Comparison of ENCODE assay signal across 8 cellular contexts in the genomic region with DNA sequence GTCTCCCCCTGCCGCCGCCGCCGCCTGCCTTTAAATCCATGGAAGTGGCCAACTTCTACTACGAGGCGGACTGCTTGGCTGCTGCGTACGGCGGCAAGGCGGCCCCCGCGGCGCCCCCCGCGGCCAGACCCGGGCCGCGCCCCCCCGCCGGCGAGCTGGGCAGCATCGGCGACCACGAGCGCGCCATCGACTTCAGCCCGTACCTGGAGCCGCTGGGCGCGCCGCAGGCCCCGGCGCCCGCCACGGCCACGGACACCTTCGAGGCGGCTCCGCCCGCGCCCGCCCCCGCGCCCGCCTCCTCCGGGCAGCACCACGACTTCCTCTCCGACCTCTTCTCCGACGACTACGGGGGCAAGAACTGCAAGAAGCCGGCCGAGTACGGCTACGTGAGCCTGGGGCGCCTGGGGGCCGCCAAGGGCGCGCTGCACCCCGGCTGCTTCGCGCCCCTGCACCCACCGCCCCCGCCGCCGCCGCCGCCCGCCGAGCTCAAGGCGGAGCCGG. TPM values are rescaled to one million over a fixed set of nuclear protein-coding genes. Genes with fewer than 3 reads are reported as not detected.
A peak's percentile ranks its signal among the peaks of the same experiment; 100 is the strongest.
DNase-seq lines count a peak whose midpoint lies in the region; ATAC-seq and TF ChIP-seq lines count a peak whose summit lies in the region.

No MANE protein-coding gene starts in this region.

- H3K4me1 ChIP-seq in DND-41 (ENCODE audit: insufficient read depth, low read length) (peaks cover 26% of the 10 kb centered on the region), HAP-1 (peaks cover 11% of the 10 kb centered on the region), subcutaneous abdominal adipose tissue (ENCODE audit: control insufficient read depth in 5 of 5, insufficient read depth in 5 of 5, low read length in 5 of 5) (peaks cover 14 to 60% (median 27%) of the 10 kb centered on the region in 5 donors)

- DNase-seq in DND-41 = peak; percentile 72
- peak in 1 of 2 experiments; percentile 56 for DNase-seq in HAP-1 (ENCODE audit: low spot score in 2 of 2)
- peak; percentile 52 for DNase-seq in NCI-H510A treated with DMSO at 0.1 percent for 48 hours (lab: John Stamatoyannopoulos, UW)
- peak; percentile 66 for DNase-seq in activated CD8-positive, alpha-beta memory T cell treated with anti-CD3 and anti-CD28 coated beads, Interleukin-2, amount 50 U/mL, for 4 hours
- DNase-seq in epithelial cell of proximal tubule (ENCODE audit: low read depth) = no peak
- DNase-seq in natural killer cell treated with Interleukin-12 subunit alpha and Interleukin-12 subunit beta and Interleukin-15 and Interleukin-18, amount 100 ng/mL, for 72 hours (ENCODE audit: low spot score) = peak; percentile 87
- no peak for DNase-seq in cerebellar nuclear complex (lab: John Stamatoyannopoulos, UW)

- H3K79me2 ChIP-seq in DND-41 (ENCODE audit: insufficient read depth, low read length) = peaks cover 43% of the 10 kb centered on the region

- no peaks in the 10 kb centered on the region for H3K9me3 Mint-ChIP-seq in natural killer cell treated with Interleukin-12 subunit alpha and Interleukin-12 subunit beta and Interleukin-15 and Interleukin-18, amount 100 ng/mL, for 72 hours

- peaks cover 28 to 51% of the 10 kb centered on the region in 2 donors for H3K4me1 Mint-ChIP-seq in natural killer cell treated with Interleukin-12 subunit alpha and Interleukin-12 subunit beta and Interleukin-15 and Interleukin-18, amount 100 ng/mL, for 72 hours (ENCODE audit: low read depth in 2 of 2)

- in situ Hi-C loops in HAP-1 (cut with MboI; ENCODE audit: low sequenced_read_pairs) = no loop called here

- H4K20me1 ChIP-seq in DND-41 (ENCODE audit: insufficient read depth, low read length) = peaks cover 38% of the 10 kb centered on the region

- H3K36me3 Mint-ChIP-seq in natural killer cell treated with Interleukin-12 subunit alpha and Interleukin-12 subunit beta and Interleukin-15 and Interleukin-18, amount 100 ng/mL, for 72 hours = peaks cover 12% of the 10 kb centered on the region

- no peak for TF ChIP-seq CTCF in DND-41 (IDR thresholded peaks at IDR 0.05; ENCODE audit: borderline replicate concordance, extremely low read depth, low read length, poor library complexity, severe bottlenecking)
- TF ChIP-seq CTCF in epithelial cell of proximal tubule (conservative IDR thresholded peaks at IDR 0.05; ENCODE audit: low read depth, low read length) = no peak

- H3K27me3 ChIP-seq in DND-41 (ENCODE audit: insufficient read depth, low read length, poor library complexity) = no peaks in the 10 kb centered on the region
- no peaks in the 10 kb centered on the region for H3K27me3 ChIP-seq in HAP-1 (ENCODE audit: low read depth)
- H3K27me3 ChIP-seq in subcutaneous abdominal adipose tissue (ENCODE audit: control insufficient read depth in 5 of 5, insufficient read depth in 4 of 5, low read length in 5 of 5) = peaks cover 0 to 5% (median 0%) of the 10 kb centered on the region in 5 donors

- H3K9me3 ChIP-seq in DND-41 (ENCODE audit: insufficient read depth, low read length, severe bottlenecking) (no peaks in the 10 kb centered on the region), HAP-1 (no peaks in the 10 kb centered on the region), subcutaneous abdominal adipose tissue (ENCODE audit: control insufficient read depth in 5 of 5, low read length in 5 of 5) (no peaks in the 10 kb centered on the region)

- peak overlapping the region; percentile 99 for H3K4me2 ChIP-seq in DND-41 (ENCODE audit: insufficient read depth, low read length)

- H3K9ac ChIP-seq in DND-41 (ENCODE audit: low read depth, low read length) (peak overlapping the region; percentile 81), subcutaneous abdominal adipose tissue (ENCODE audit: low read length in 5 of 5) (peak overlapping the region in 4 of 5 donors; percentile 35 to 100 (median 96))

- H3K36me3 ChIP-seq in DND-41 (ENCODE audit: insufficient read depth, low read length) = peaks cover 24% of the 10 kb centered on the region
- H3K36me3 ChIP-seq in HAP-1 (replicated peaks) = peaks cover 17% of the 10 kb centered on the region; the same call in 1 of the 2 replicates
- H3K36me3 ChIP-seq in subcutaneous abdominal adipose tissue (ENCODE audit: control insufficient read depth in 5 of 5, insufficient read depth in 5 of 5, low read length in 5 of 5) = peaks cover 0 to 20% (median 16%) of the 10 kb centered on the region in 5 donors

- no peak overlapping the region for H3K27ac Mint-ChIP-seq in natural killer cell treated with Interleukin-12 subunit alpha and Interleukin-12 subunit beta and Interleukin-15 and Interleukin-18, amount 100 ng/mL, for 72 hours

- peak overlapping the region; percentile 49 to 70 for H3K4me3 ChIP-seq in DND-41 (ENCODE audit: low read depth in 1 of 2, low read length in 2 of 2)
- peak overlapping the region; percentile 76 for H3K4me3 ChIP-seq in HAP-1
- peak overlapping the region; percentile 84 for H3K4me3 ChIP-seq in epithelial cell of proximal tubule (ENCODE audit: low read depth, low read length)
- H3K4me3 ChIP-seq in subcutaneous abdominal adipose tissue (ENCODE audit: low read depth in 1 of 5, low read length in 5 of 5) = peak overlapping the region; percentile 54 to 100 (median 94)

- H3K27ac ChIP-seq in DND-41 (ENCODE audit: low read length) (peak overlapping the region; percentile 90), subcutaneous abdominal adipose tissue (ENCODE audit: low read depth, low read length) (peak overlapping the region; percentile 99)

- H3K27me3 Mint-ChIP-seq in natural killer cell treated with Interleukin-12 subunit alpha and Interleukin-12 subunit beta and Interleukin-15 and Interleukin-18, amount 100 ng/mL, for 72 hours = peaks cover under 1 to 2% of the 10 kb centered on the region in 2 donors

- peak; percentile 21 for ATAC-seq in DND-41 (ENCODE audit: insufficient read depth, low read depth)
- ATAC-seq in natural killer cell treated with Interleukin-12 subunit alpha and Interleukin-12 subunit beta and Interleukin-15 and Interleukin-18, amount 100 ng/mL, for 72 hours = peak; percentile 64 to 75

- H2AFZ ChIP-seq in DND-41 (ENCODE audit: low read depth, low read length) = peak overlapping the region; percentile 90

- peak overlapping the region; percentile 96 for H3K4me3 Mint-ChIP-seq in natural killer cell treated with Interleukin-12 subunit alpha and Interleukin-12 subunit beta and Interleukin-15 and Interleukin-18, amount 100 ng/mL, for 72 hours

RNA-seq across cellular contexts. Expression of a gene that starts 0.5 kb away (rescaled TPM):
- 24.9 and 27.1 TPM in 2 replicates for total RNA-seq in epithelial cell of proximal tubule
- 100 to 1,000 TPM; 153 to 167 TPM for total RNA-seq in natural killer cell treated with Interleukin-12 subunit alpha and Interleukin-12 subunit beta and Interleukin-15 and Interleukin-18, amount 100 ng/mL, for 72 hours

RNA-seq across cellular contexts. Expression of a gene that starts 37.6 kb away (rescaled TPM):
- total RNA-seq in epithelial cell of proximal tubule = 43.2 and 46.6 TPM in 2 replicates
- 10 to 100 TPM; 31.2 to 33.8 TPM for total RNA-seq in natural killer cell treated with Interleukin-12 subunit alpha and Interleukin-12 subunit beta and Interleukin-15 and Interleukin-18, amount 100 ng/mL, for 72 hours

Comparison
In these comparisons a context has a peak if more than half of its experiments do, and no peak if none do; other contexts are left out.
1. DNase-seq: peak in DND-41 (single experiment), NCI-H510A treated with DMSO at 0.1 percent for 48 hours (single experiment), activated CD8-positive, alpha-beta memory T cell treated with anti-CD3 and anti-CD28 coated beads, Interleukin-2, amount 50 U/mL, for 4 hours (single experiment) and natural killer cell treated with Interleukin-12 subunit alpha and Interleukin-12 subunit beta and Interleukin-15 and Interleukin-18, amount 100 ng/mL, for 72 hours (single experiment); none in epithelial cell of proximal tubule (single experiment) and cerebellar nuclear complex (0 of 2).
2. Peak in every context shown above with its lines, with median percentiles within 50 percentile points of each other: H3K4me3 ChIP-seq.